ENCODE assay signal across 21 cellular contexts in genomic region chr7:31950101-31950755, GRCh38.
DNase-seq lines count a peak whose midpoint lies in the region; ATAC-seq, FAIRE-seq and TF ChIP-seq lines count a peak whose summit lies in the region.
"Had no signal": no experiment of that assay in that cellular context is flagged by ENCODE, and none has a peak within 500 bp of the region (broad histone marks: within the 10 kb centered on the region; RNA-seq: fewer than 3 reads in every experiment).

No MANE protein-coding gene starts in this region.

- H4K20me1 ChIP-seq in GM12878 (ENCODE audit: control insufficient read depth, insufficient read depth) = no peaks in the 10 kb centered on the region

- TF ChIP-seq POLR2A in GM12878 (IDR thresholded peaks at IDR 0.05; ENCODE audit: low read depth, low read length) = no peak

- no peak overlapping the region for H2AFZ ChIP-seq in GM12878 (ENCODE audit: control insufficient read depth, low read depth, low read length)

- peaks cover 9% of the 10 kb centered on the region for H3K36me3 Mint-ChIP-seq in natural killer cell treated with Interleukin-12 subunit alpha and Interleukin-12 subunit beta and Interleukin-15 and Interleukin-18, amount 100 ng/mL, for 72 hours
- H3K36me3 Mint-ChIP-seq: CD8-positive, alpha-beta memory T cell; stimulated activated naive B cell treated with anti-CD40 and anti-IgM and Interleukin-4, amounts not matched to agents 10 μg/mL and 1 μg/mL and 100 μg/mL, for 72 hours had no signal

- BruUV-seq in GM12878 (replicated peaks; lab: Mats Ljungman, UMichigan) = no TSS peak

- CTCF ChIA-PET in GM12878 (lab: Yijun Ruan, JAX) = interaction anchor here (0.7 to 1.8 kb wide), 6 partner anchors 23 to 1135 kb away, joined by 3 to 5 read pairs (median 3); no protein-coding TSS in a partner anchor

- H3K27me3 ChIP-seq in GM12878 (replicated peaks in 1 of 2; ENCODE audit: control insufficient read depth in 2 of 2, insufficient read depth in 2 of 2, low read length in 1 of 2) = no peaks in the 10 kb centered on the region
- H3K27me3 ChIP-seq: Peyer's patch, upper lobe of right lung had no signal

- RAD21 ChIA-PET in GM12878 (lab: Charles Lee; ENCODE audit: unreplicated experiment) = interaction anchor here (0.7 to 0.9 kb wide), 3 partner anchors 57 to 143 kb away, joined by 3 to 4 read pairs (median 3); no protein-coding TSS in a partner anchor

- in situ Hi-C loops in GM12878 (cut with MboI) = no loop called here

- H3K9ac ChIP-seq in GM12878 (ENCODE audit: control insufficient read depth, insufficient read depth, low read length) = no peak overlapping the region

- SMC1A ChIA-PET in GM12878 (lab: Charles Lee; ENCODE audit: uncharacterized antibody, unreplicated experiment) = interaction anchor here (0.6 to 5.0 kb wide), 9 partner anchors 12 to 169 kb away, joined by 3 to 22 read pairs (median 3); no protein-coding TSS in a partner anchor

- TF ChIP-seq CTCF in GM12878 (IDR thresholded peaks at IDR 0.05 in 2 of 3, conservative IDR thresholded peaks at IDR 0.05 in 1 of 3; ENCODE audit: control insufficient read depth in 2 of 3, extremely low read depth in 1 of 3, insufficient read depth in 1 of 3, low read depth in 3 of 3, low read length in 3 of 3) = no peak

- peak; percentile 47 for ATAC-seq in GM12878
- peak in 1 of 2 donors; percentile 74 for ATAC-seq in natural killer cell treated with Interleukin-12 subunit alpha and Interleukin-12 subunit beta and Interleukin-15 and Interleukin-18, amount 100 ng/mL, for 72 hours
- ATAC-seq: stimulated activated naive B cell treated with anti-CD40 and anti-IgM and Interleukin-4, amounts not matched to agents 10 μg/mL and 1 μg/mL and 100 μg/mL, for 72 hours; T-helper 17 cell; upper lobe of right lung had no signal

- 38% methylated on average over 4 of the region's 4 CpGs for WGBS in GM12878 (ENCODE audit: insufficient coverage, insufficient replicate concordance, low lambda C conversion rate, missing lambda C conversion rate)

- no peaks in the 10 kb centered on the region for H3K4me1 ChIP-seq in GM12878 (ENCODE audit: control insufficient read depth, insufficient read depth, low read length)
- H3K4me1 ChIP-seq: upper lobe of right lung had no signal

- H3K9me3 ChIP-seq in GM12878 (replicated peaks; ENCODE audit: control insufficient read depth, insufficient read depth, low read length) = no peaks in the 10 kb centered on the region; the same call in 2 of the 3 replicates
- H3K9me3 ChIP-seq: Peyer's patch had no signal

- H3K4me3 ChIP-seq in GM12878 = no peak overlapping the region
- H3K4me3 ChIP-seq: Peyer's patch, upper lobe of right lung had no signal

- POLR2A ChIA-PET in GM12878 (lab: Charles Lee) = no interaction called here

- no peak overlapping the region for H3K27ac ChIP-seq in GM12878 (ENCODE audit: control insufficient read depth, insufficient read depth)
- H3K27ac ChIP-seq: Peyer's patch, upper lobe of right lung had no signal

- H3K4me3 Mint-ChIP-seq in natural killer cell treated with Interleukin-12 subunit alpha and Interleukin-12 subunit beta and Interleukin-15 and Interleukin-18, amount 100 ng/mL, for 72 hours = peak overlapping the region; percentile 49
- H3K4me3 Mint-ChIP-seq: activated naive CD4-positive, alpha-beta T cell treated with anti-CD3 and anti-CD28 coated beads for 36 hours; CD8-positive, alpha-beta memory T cell; stimulated activated naive B cell treated with anti-CD40 and anti-IgM and Interleukin-4, amounts not matched to agents 10 μg/mL and 1 μg/mL and 100 μg/mL, for 72 hours; T-helper 17 cell had no signal

- no peak overlapping the region for H3K4me2 ChIP-seq in GM12878 (ENCODE audit: control insufficient read depth, insufficient read depth)

- DNase-seq in SIG-M5 treated with dmso at 0.1 percent for 504 hours (lab: John Stamatoyannopoulos, UW; ENCODE audit: unreplicated experiment) (peak; percentile 7), SIG-M5 (lab: John Stamatoyannopoulos, UW) (no peak), HT1080 (ENCODE audit: low read depth) (peak; percentile 59), GM12878 (ENCODE audit: low read depth, low spot score) (no peak), activated T-cell treated with anti-CD3 and anti-CD28 coated beads for 4 hours (no peak)
- DNase-seq in natural killer cell treated with Interleukin-12 subunit alpha and Interleukin-12 subunit beta and Interleukin-15 and Interleukin-18, amount 100 ng/mL, for 72 hours (ENCODE audit: low spot score) = no peak
- no peak for DNase-seq in stimulated activated CD4-positive, alpha-beta T cell treated with anti-CD3 and anti-CD28 coated beads, Interleukin-15, amount 100 ng/mL, for 24 hours
- no peak for DNase-seq in activated T-cell treated with anti-CD3 and anti-CD28 coated beads, Interleukin-2, amount 50 U/mL, for 1 hour
- DNase-seq: activated CD4-positive, CD25-positive, alpha-beta regulatory T cell treated with anti-CD3 and anti-CD28 coated beads, Interleukin-2, amount 50 U/mL, for 72 hours; activated CD8-positive, alpha-beta memory T cell treated with anti-CD3 and anti-CD28 coated beads, Interleukin-2, amount 50 U/mL, for 4 hours; activated naive CD4-positive, alpha-beta T cell treated with anti-CD3 and anti-CD28 coated beads for 36 hours; CD8-positive, alpha-beta memory T cell; effector CD8-positive, alpha-beta T cell; NCI-H2107; NCI-H526; Peyer's patch; stimulated activated naive B cell treated with anti-CD40 and anti-IgM and Interleukin-4, amounts not matched to agents 10 μg/mL and 1 μg/mL and 100 μg/mL, for 72 hours; T-helper 17 cell; upper lobe of right lung had no signal

- no peak overlapping the region for H3K27ac Mint-ChIP-seq in natural killer cell treated with Interleukin-12 subunit alpha and Interleukin-12 subunit beta and Interleukin-15 and Interleukin-18, amount 100 ng/mL, for 72 hours
- H3K27ac Mint-ChIP-seq: activated naive CD4-positive, alpha-beta T cell treated with anti-CD3 and anti-CD28 coated beads for 36 hours; CD8-positive, alpha-beta memory T cell; stimulated activated naive B cell treated with anti-CD40 and anti-IgM and Interleukin-4, amounts not matched to agents 10 μg/mL and 1 μg/mL and 100 μg/mL, for 72 hours; T-helper 17 cell had no signal

- H3K36me3 ChIP-seq in GM12878 (ENCODE audit: control insufficient read depth in 2 of 2, insufficient read depth in 2 of 2, low read length in 1 of 2) = no peaks in the 10 kb centered on the region
- H3K36me3 ChIP-seq: Peyer's patch, upper lobe of right lung had no signal

- no peaks in the 10 kb centered on the region for H3K79me2 ChIP-seq in GM12878 (ENCODE audit: control insufficient read depth, insufficient read depth, low read length)

- intact Hi-C loops in GM12878 (cut with micrococcal nuclease; ENCODE audit: unreplicated experiment) = no loop called here

- FAIRE-seq in GM12878 (lab: Jason Lieb, UNC) = no peak
- FAIRE-seq: A204.1, HTR-8/SVneo had no signal

- no peak for TF ChIP-seq EP300 in GM12878 (IDR thresholded peaks at IDR 0.05; ENCODE audit: borderline replicate concordance in 1 of 2, control insufficient read depth in 1 of 2, low read depth in 2 of 2, low read length in 2 of 2)

- H3K27me3 Mint-ChIP-seq in natural killer cell treated with Interleukin-12 subunit alpha and Interleukin-12 subunit beta and Interleukin-15 and Interleukin-18, amount 100 ng/mL, for 72 hours = no peaks in the 10 kb centered on the region
- H3K27me3 Mint-ChIP-seq: CD8-positive, alpha-beta memory T cell; stimulated activated naive B cell treated with anti-CD40 and anti-IgM and Interleukin-4, amounts not matched to agents 10 μg/mL and 1 μg/mL and 100 μg/mL, for 72 hours; T-helper 17 cell had no signal

- no peak for TF ChIP-seq RAD21 in GM12878 (IDR thresholded peaks at IDR 0.05; ENCODE audit: insufficient read depth, low read depth, low read length)

- peaks cover 6 to 7% of the 10 kb centered on the region in 2 donors for H3K4me1 Mint-ChIP-seq in natural killer cell treated with Interleukin-12 subunit alpha and Interleukin-12 subunit beta and Interleukin-15 and Interleukin-18, amount 100 ng/mL, for 72 hours (ENCODE audit: low read depth in 2 of 2)
- H3K4me1 Mint-ChIP-seq: CD8-positive, alpha-beta memory T cell; stimulated activated naive B cell treated with anti-CD40 and anti-IgM and Interleukin-4, amounts not matched to agents 10 μg/mL and 1 μg/mL and 100 μg/mL, for 72 hours; T-helper 17 cell had no signal

- H3K9me3 Mint-ChIP-seq in natural killer cell treated with Interleukin-12 subunit alpha and Interleukin-12 subunit beta and Interleukin-15 and Interleukin-18, amount 100 ng/mL, for 72 hours = peaks cover 8% of the 10 kb centered on the region

TF ChIP-seq in GM12878, 131 proteins besides CTCF, POLR2A, EP300 and RAD21:
- TF ChIP-seq IKZF2 (IDR thresholded peaks at IDR 0.05) (peak in 1 of 2 experiments; percentile 22; a peak in 2 of 4 replicates), DPF2 (IDR thresholded peaks at IDR 0.05) (0 out of 2 replicates have a peak, but pooled peaks have one; percentile 19), IKZF1 (conservative IDR thresholded peaks at IDR 0.05) (0 out of 2 replicates have a peak, but pooled peaks have one; percentile 21), SPI1 (IDR thresholded peaks at IDR 0.05; ENCODE audit: borderline replicate concordance, insufficient read depth, low read depth, low read length) (peak; percentile 6; the same call in 1 of the 2 replicates), CEBPZ (IDR thresholded peaks at IDR 0.05; ENCODE audit: low read depth, low read length) (no peak), ZNF622 (IDR thresholded peaks at IDR 0.05) (no peak)
TF ChIP-seq in GM12878: peak in this region for 4.

Comparison
In these comparisons a context has a peak if more than half of its experiments do, and no peak if none do; other contexts are left out.
1. DNase-seq: peak in SIG-M5 treated with dmso at 0.1 percent for 504 hours (single experiment) and HT1080 (single experiment); none in SIG-M5 (single experiment), GM12878 (single experiment), natural killer cell treated with Interleukin-12 subunit alpha and Interleukin-12 subunit beta and Interleukin-15 and Interleukin-18, amount 100 ng/mL, for 72 hours (single experiment), activated T-cell treated with anti-CD3 and anti-CD28 coated beads for 4 hours (single experiment), stimulated activated CD4-positive, alpha-beta T cell treated with anti-CD3 and anti-CD28 coated beads, Interleukin-15, amount 100 ng/mL, for 24 hours (single experiment) and activated T-cell treated with anti-CD3 and anti-CD28 coated beads, Interleukin-2, amount 50 U/mL, for 1 hour (single experiment).